ENCODE assay signal across 8 cellular contexts in the genomic region with DNA sequence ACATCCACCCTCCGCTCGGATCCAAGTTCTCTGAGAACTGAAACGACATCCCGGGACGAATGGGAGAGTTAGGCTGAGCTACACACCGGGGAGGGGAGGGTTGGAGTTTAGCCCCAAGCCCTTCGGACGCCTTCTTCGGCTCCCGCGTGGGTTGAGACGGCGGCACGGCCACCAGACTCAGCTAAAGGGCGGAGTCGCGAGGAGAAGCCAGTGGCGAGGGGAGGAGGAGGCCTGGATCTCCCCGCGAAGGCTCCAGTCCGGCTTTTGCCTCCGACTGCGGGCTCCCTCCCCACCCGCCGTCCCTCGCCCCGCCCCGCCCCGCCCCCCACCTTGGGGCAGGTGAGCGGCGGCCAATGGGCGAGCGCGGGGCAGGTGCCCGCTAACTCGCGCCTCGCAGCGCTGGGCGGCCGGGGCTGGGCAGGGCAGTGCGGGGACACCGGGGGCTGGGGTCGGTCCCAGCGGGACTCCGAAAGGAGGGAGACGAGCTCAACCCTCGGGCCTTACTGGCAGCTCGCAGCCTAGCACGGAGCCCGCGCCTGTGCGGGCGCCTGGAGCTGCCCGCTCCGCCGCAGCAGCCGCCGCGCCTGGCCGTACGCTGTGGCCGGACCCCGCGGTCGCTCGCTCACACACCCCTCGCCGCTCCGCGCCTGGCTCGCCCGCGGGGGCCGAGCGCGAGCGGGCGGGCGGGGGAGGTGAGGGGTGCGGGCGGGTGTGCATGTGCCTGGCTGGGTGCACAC. TPM values are rescaled to one million over a fixed set of nuclear protein-coding genes. Genes with fewer than 3 reads are reported as not detected.
DNase-seq lines count a peak whose midpoint lies in the region; ATAC-seq and FAIRE-seq lines count a peak whose summit lies in the region.

A gene (plus strand): TSS at position 382 of the 737 bp plus-strand sequence. CDS start 334 bp downstream, at position 716.

- WGBS in small intestine, 3 donors, result 0 to 1% (median 1%) methylated on average over 37 to 82 of the region's 82 CpGs

- peaks cover 24% of the 10 kb centered on the region for H3K4me1 ChIP-seq in iPS-20b (ENCODE audit: insufficient read depth, low read length)
- peaks cover 3 to 5% of the 10 kb centered on the region in 2 donors for H3K4me1 ChIP-seq in small intestine (ENCODE audit: control insufficient read depth in 2 of 2, insufficient read depth in 1 of 2, low read depth in 1 of 2, low read length in 1 of 2)

- no peak within 1 kb of the TSS for H3K27ac Mint-ChIP-seq in activated naive CD8-positive, alpha-beta T cell treated with anti-CD3 and anti-CD28 coated beads for 36 hours

- no peaks in the 10 kb centered on the region for H3K9me3 Mint-ChIP-seq in activated naive CD8-positive, alpha-beta T cell treated with anti-CD3 and anti-CD28 coated beads for 36 hours

- H3K4me1 Mint-ChIP-seq in activated naive CD8-positive, alpha-beta T cell treated with anti-CD3 and anti-CD28 coated beads for 36 hours, result peaks cover 28% of the 10 kb centered on the region

- ATAC-seq in GM18907 (IDR thresholded peaks at IDR 0.05; ENCODE audit: unreplicated experiment), result peak; percentile 51
- peak; percentile 44 for ATAC-seq in HG03342 (IDR thresholded peaks at IDR 0.05; ENCODE audit: unreplicated experiment)
- ATAC-seq in HG02870 (IDR thresholded peaks at IDR 0.05; ENCODE audit: unreplicated experiment), result no peak

- H3K9ac ChIP-seq in iPS-20b (ENCODE audit: low read depth, low read length), result peak within 1 kb of the TSS; percentile 42; the same call in 1 of the 2 replicates

- H3K27me3 ChIP-seq in iPS-20b (ENCODE audit: insufficient read depth, low read length) (peaks cover 100% of the 10 kb centered on the region), small intestine (ENCODE audit: control insufficient read depth in 2 of 2, insufficient read depth in 2 of 2, low read length in 2 of 2) (peaks cover 7 to 68% of the 10 kb centered on the region in 2 donors)

- no peaks in the 10 kb centered on the region for H3K36me3 ChIP-seq in iPS-20b (ENCODE audit: insufficient read depth, low read depth, low read length)
- no peaks in the 10 kb centered on the region for H3K36me3 ChIP-seq in small intestine (ENCODE audit: control insufficient read depth in 2 of 2, insufficient read depth in 2 of 2, low read length in 2 of 2)

- peaks cover 6% of the 10 kb centered on the region; the same call in 1 of the 2 replicates for H3K9me3 ChIP-seq in iPS-20b (ENCODE audit: insufficient read depth, low read depth, low read length)
- H3K9me3 ChIP-seq in small intestine (ENCODE audit: control insufficient read depth, low read depth), result no peaks in the 10 kb centered on the region

- peak within 1 kb of the TSS; percentile 72 for H3K4me3 Mint-ChIP-seq in activated naive CD8-positive, alpha-beta T cell treated with anti-CD3 and anti-CD28 coated beads for 36 hours

- FAIRE-seq in small intestine (lab: Jason Lieb, UNC), result no peak

- DNase-seq in A172 (ENCODE audit: low spot score) (peak; percentile 54), NCI-H774 (lab: John Stamatoyannopoulos, UW) (peak; percentile 79), small intestine (peak; percentile 87)
- peak; percentile 63 for DNase-seq in activated naive CD8-positive, alpha-beta T cell treated with anti-CD3 and anti-CD28 coated beads for 36 hours

- H3K36me3 Mint-ChIP-seq in activated naive CD8-positive, alpha-beta T cell treated with anti-CD3 and anti-CD28 coated beads for 36 hours, result no peaks in the 10 kb centered on the region

- no peak within 1 kb of the TSS for H3K27ac ChIP-seq in iPS-20b (ENCODE audit: low read length)
- peak within 1 kb of the TSS in 1 of 2 donors; percentile 46 for H3K27ac ChIP-seq in small intestine (ENCODE audit: low read depth in 1 of 2, low read length in 1 of 2)

- peak within 1 kb of the TSS; percentile 61 for H3K4me3 ChIP-seq in iPS-20b (ENCODE audit: low read length)
- H3K4me3 ChIP-seq in small intestine (ENCODE audit: low read depth in 1 of 2, low read length in 2 of 2), result peak within 1 kb of the TSS in 1 of 2 donors; percentile 63

- H3K27me3 Mint-ChIP-seq in activated naive CD8-positive, alpha-beta T cell treated with anti-CD3 and anti-CD28 coated beads for 36 hours, result peaks cover 82% of the 10 kb centered on the region

RNA-seq across cellular contexts. Expression of the gene that starts here (rescaled TPM):
- 0.34 and 0.50 TPM in 2 replicates for total RNA-seq in A172 (2014; rRNA removed; shearing (Covaris generic))
- total RNA-seq in activated naive CD8-positive, alpha-beta T cell treated with anti-CD3 and anti-CD28 coated beads for 36 hours, result not detected
- 1 to 10 TPM in 2 of 3 donors, under 1 TPM in 1; 0.46 to 4.9 (median 1.6) TPM for polyA plus RNA-seq in small intestine

Comparison
In these comparisons a context has a peak if more than half of its experiments do, and no peak if none do; other contexts are left out.
1. Peak in DNase-seq in A172; RNA of the gene not detected or under 1 TPM.
2. Peak in DNase-seq in activated naive CD8-positive, alpha-beta T cell treated with anti-CD3 and anti-CD28 coated beads for 36 hours; RNA of the gene not detected or under 1 TPM.